ENCODE assay signal across 33 cellular contexts in the genomic region with DNA sequence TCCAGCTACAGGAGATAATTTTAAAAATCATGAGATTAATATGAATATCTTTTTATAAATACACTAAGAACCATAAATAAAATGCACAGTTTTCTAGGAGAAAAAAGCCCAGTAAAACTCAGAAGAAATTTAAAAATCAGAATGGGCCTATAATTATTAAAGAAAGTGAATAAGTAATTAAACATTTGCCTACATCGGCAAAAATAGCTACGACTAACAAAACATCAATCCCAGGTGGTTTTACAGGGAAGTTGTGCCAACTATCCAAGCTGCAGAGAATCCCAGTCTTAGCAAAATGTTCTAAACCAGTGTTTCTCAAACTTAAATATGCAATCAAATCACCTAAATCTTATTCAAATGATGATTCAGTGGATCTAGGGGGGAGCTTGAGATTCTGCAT.
DNase-seq lines count a peak whose midpoint lies in the region; ATAC-seq, FAIRE-seq and TF ChIP-seq lines count a peak whose summit lies in the region.
"Had no signal": no experiment of that assay in that cellular context is flagged by ENCODE, and none has a peak within 500 bp of the region (broad histone marks: within the 10 kb centered on the region; RNA-seq: fewer than 3 reads in every experiment).

No MANE protein-coding gene starts in this region.

- H4K8ac ChIP-seq in IMR-90 (ENCODE audit: low read depth in 2 of 2, low read length in 2 of 2) = no peak overlapping the region
- H4K8ac ChIP-seq in H1 (ENCODE audit: extremely low read depth, insufficient read depth, low read length) = no peak overlapping the region

- WGBS in HepG2 (ENCODE audit: low lambda C conversion rate) = 5% methylated on average over 2 of the region's 2 CpGs
- WGBS in right lobe of liver (ENCODE audit: insufficient coverage, low coverage, low lambda C conversion rate, missing lambda C conversion rate) = 62% methylated on average over 2 of the region's 2 CpGs
- WGBS in IMR-90 (ENCODE audit: extremely low coverage in 2 of 2, insufficient read length in 1 of 2), 2 experiments = no CpG with 5 or more reads among the region's 2 CpGs
- 96% methylated on average over 2 of the region's 2 CpGs; no CpG with 5 or more reads in 1 of the 2 experiments for WGBS in H1 (ENCODE audit: extremely low coverage in 1 of 2, insufficient coverage in 1 of 2, insufficient read length in 1 of 2, insufficient replicate concordance in 2 of 2, low coverage in 1 of 2, low lambda C conversion rate in 2 of 2, missing lambda C conversion rate in 1 of 2), 2 experiments

- ATAC-seq in HepG2 = no peak
- no peak for ATAC-seq in right lobe of liver
- ATAC-seq in IMR-90 (ENCODE audit: low read depth) = no peak
- no peak for ATAC-seq in activated CD4-positive, CD25-positive, alpha-beta regulatory T cell treated with anti-CD3 and anti-CD28 coated beads, Interleukin-2, amount 50 U/mL, for 24 hours
- ATAC-seq: A549; CD8-positive, alpha-beta T cell had no signal

- in situ Hi-C loops in HepG2 (cut with HindIII; ENCODE audit: extremely low pct_ligation_motif_present, low pct_unique_long_range_greater_than_20kb) (no loop called here), IMR-90 (cut with MboI; ENCODE audit: low sequenced_read_pairs) (no loop called here)

- H3K79me1 ChIP-seq in IMR-90 (ENCODE audit: low read depth in 1 of 2, low read length in 2 of 2) (no peaks in the 10 kb centered on the region), H1 (ENCODE audit: low read depth, low read length) (no peaks in the 10 kb centered on the region)

- no peaks in the 10 kb centered on the region for H3K9me1 ChIP-seq in IMR-90 (ENCODE audit: insufficient read depth, low read length)

- H4K20me1 ChIP-seq in HepG2 (ENCODE audit: insufficient read depth, low read length) (no peaks in the 10 kb centered on the region), IMR-90 (ENCODE audit: insufficient read depth, low read length) (no peaks in the 10 kb centered on the region), H1 (replicated peaks in 1 of 2; ENCODE audit: control insufficient read depth in 1 of 2, insufficient read depth in 2 of 2, low read length in 2 of 2) (no peaks in the 10 kb centered on the region)
- H4K20me1 ChIP-seq: BLaER1; BLaER1 treated with 17β-estradiol and CSF1 and Interleukin-3, amounts not matched to agents 10 nM and 100 nM had no signal

- H2BK20ac ChIP-seq in IMR-90 (ENCODE audit: low read depth, low read length) (no peak overlapping the region), H1 (ENCODE audit: low read length) (no peak overlapping the region)

- dilution Hi-C loops in IMR-90 (cut with HindIII; ENCODE audit: low sequenced_read_pairs, unreplicated experiment) = no loop called here

- no peak for TF ChIP-seq CTCF in HepG2 (CRISPR knock-in tag; IDR thresholded peaks at IDR 0.05)
- TF ChIP-seq CTCF in right lobe of liver (IDR thresholded peaks at IDR 0.05) = no peak
- TF ChIP-seq CTCF in IMR-90 (conservative IDR thresholded peaks at IDR 0.05; ENCODE audit: low read depth, low read length) = no peak
- TF ChIP-seq CTCF in H1 (IDR thresholded peaks at IDR 0.05; ENCODE audit: control extremely low read depth in 1 of 3, insufficient read depth in 1 of 3, low read depth in 1 of 3, low read length in 3 of 3) = no peak

- H3K4me1 ChIP-seq in HepG2 (ENCODE audit: insufficient read depth, low read length) = no peaks in the 10 kb centered on the region
- no peaks in the 10 kb centered on the region for H3K4me1 ChIP-seq in right lobe of liver
- H3K4me1 ChIP-seq in IMR-90 (ENCODE audit: control insufficient read depth, insufficient read depth, low read length) = no peaks in the 10 kb centered on the region
- H3K4me1 ChIP-seq in H1 (replicated peaks in 1 of 4; ENCODE audit: control insufficient read depth in 3 of 4, insufficient read depth in 4 of 4, low read length in 3 of 4) = no peaks in the 10 kb centered on the region
- H3K4me1 ChIP-seq: A549; BE2C; BLaER1; BLaER1 treated with 17β-estradiol and CSF1 and Interleukin-3, amounts not matched to agents 10 nM and 100 nM; Caco-2 had no signal

- H4K5ac ChIP-seq in IMR-90 (ENCODE audit: low read depth, low read length) (no peak overlapping the region), H1 (ENCODE audit: insufficient read length, low read depth, low read length) (no peak overlapping the region)

- H3K23me2 ChIP-seq in H1 (ENCODE audit: low read depth, low read length) = no peaks in the 10 kb centered on the region

- no peak overlapping the region for H2AK5ac ChIP-seq in IMR-90 (ENCODE audit: low read depth, low read length)
- no peak overlapping the region for H2AK5ac ChIP-seq in H1 (ENCODE audit: low read depth, low read length)

- H3K4me2 ChIP-seq in HepG2 (ENCODE audit: low read depth, low read length) = no peak overlapping the region
- H3K4me2 ChIP-seq in IMR-90 (ENCODE audit: low read depth, low read length) = no peak overlapping the region
- no peak overlapping the region for H3K4me2 ChIP-seq in H1 (ENCODE audit: insufficient read depth in 1 of 2, low read depth in 2 of 2, low read length in 2 of 2)
- H3K4me2 ChIP-seq: A549; BLaER1; BLaER1 treated with 17β-estradiol and CSF1 and Interleukin-3, amounts not matched to agents 10 nM and 100 nM had no signal

- no peaks in the 10 kb centered on the region for H3K9me3 ChIP-seq in HepG2 (ENCODE audit: low read length)
- no peaks in the 10 kb centered on the region for H3K9me3 ChIP-seq in right lobe of liver
- no peaks in the 10 kb centered on the region for H3K9me3 ChIP-seq in IMR-90 (ENCODE audit: control insufficient read depth, insufficient read depth, low read length)
- no peaks in the 10 kb centered on the region for H3K9me3 ChIP-seq in H1 (ENCODE audit: insufficient read depth in 2 of 2, low read depth in 1 of 2, low read length in 1 of 2)
- H3K9me3 ChIP-seq: A549; BE2C; BLaER1; BLaER1 treated with 17β-estradiol and CSF1 and Interleukin-3, amounts not matched to agents 10 nM and 100 nM; Caco-2 had no signal

- H3K4ac ChIP-seq in IMR-90 (ENCODE audit: low read depth, low read length) (no peak overlapping the region), H1 (replicated peaks; ENCODE audit: insufficient read length, low read depth, low read length) (no peak overlapping the region)

- TF ChIP-seq RAD21 in HepG2 (CRISPR knock-in tag; IDR thresholded peaks at IDR 0.05) = no peak
- no peak for TF ChIP-seq RAD21 in IMR-90 (IDR thresholded peaks at IDR 0.05; ENCODE audit: low read length)
- no peak for TF ChIP-seq RAD21 in H1 (IDR thresholded peaks at IDR 0.05 in 1 of 2, conservative IDR thresholded peaks at IDR 0.05 in 1 of 2; ENCODE audit: low read depth in 2 of 2, low read length in 2 of 2)

- no peak overlapping the region for H2BK15ac ChIP-seq in IMR-90 (ENCODE audit: low read depth, low read length)
- no peak overlapping the region for H2BK15ac ChIP-seq in H1 (ENCODE audit: low read length)

- BruUV-seq in HepG2 (replicated peaks; lab: Mats Ljungman, UMichigan) (no TSS peak), IMR-90 (replicated peaks; lab: Mats Ljungman, UMichigan) (no TSS peak)

- DNase-seq in HepG2 (ENCODE audit: low spot score) = no peak
- DNase-seq in right lobe of liver = no peak
- no peak for DNase-seq in IMR-90
- DNase-seq in H1 (ENCODE audit: low read depth in 1 of 2, low spot score in 2 of 2) = no peak
- no peak for DNase-seq in superior temporal gyrus (ENCODE audit: extremely low spot score)
- DNase-seq: 8988T; ACHN; AML-193; BE2C; C1 segment of cervical spinal cord; Calu3; CD4-positive, alpha-beta memory T cell; CD4-positive, alpha-beta T cell; CD4-positive, CD25-positive, alpha-beta regulatory T cell; CD8-positive, alpha-beta memory T cell; CD8-positive, alpha-beta T cell; COR-L47; DMS 273 treated with DMSO at 0.1 percent for 48 hours; DMS153; DMS53; DMS79; DMS79 treated with DMSO at 0.1 percent for 48 hours; DND-41; EL had no signal

- H2AFZ ChIP-seq in HepG2 (ENCODE audit: low read length) = no peak overlapping the region
- no peak overlapping the region for H2AFZ ChIP-seq in IMR-90 (replicated peaks; ENCODE audit: low read length, poor library complexity)
- H2AFZ ChIP-seq in H1 (ENCODE audit: low read length) = no peak overlapping the region

- H3K23ac ChIP-seq in IMR-90 (ENCODE audit: low read depth, low read length) (no peak overlapping the region), H1 (ENCODE audit: insufficient read length) (no peak overlapping the region)

- TF ChIP-seq EP300 in HepG2 (IDR thresholded peaks at IDR 0.05; ENCODE audit: low read depth in 2 of 2, low read length in 2 of 2) (no peak), HepG2 (CRISPR knock-in tag; IDR thresholded peaks at IDR 0.05; ENCODE audit: borderline replicate concordance) (no peak), H1 (IDR thresholded peaks at IDR 0.05; ENCODE audit: borderline replicate concordance in 1 of 2, low read depth in 2 of 2, low read length in 2 of 2) (no peak)

- H3K4me3 ChIP-seq in HepG2 (replicated peaks in 1 of 3; ENCODE audit: insufficient read depth in 1 of 3, low read depth in 2 of 3, low read length in 3 of 3) = no peak overlapping the region
- no peak overlapping the region for H3K4me3 ChIP-seq in right lobe of liver
- no peak overlapping the region for H3K4me3 ChIP-seq in IMR-90 (ENCODE audit: insufficient read depth, low read depth, low read length)
- no peak overlapping the region for H3K4me3 ChIP-seq in H1 (ENCODE audit: extremely low read depth in 1 of 4, insufficient read depth in 2 of 4, low read depth in 3 of 4, low read length in 4 of 4)
- H3K4me3 ChIP-seq: A549; BLaER1; BLaER1 treated with 17β-estradiol and CSF1 and Interleukin-3, amounts not matched to agents 10 nM and 100 nM had no signal

- H3K27ac ChIP-seq in HepG2 (ENCODE audit: extremely low read length, insufficient read depth, low read length) = no peak overlapping the region
- H3K27ac ChIP-seq in right lobe of liver = no peak overlapping the region
- no peak overlapping the region for H3K27ac ChIP-seq in IMR-90 (ENCODE audit: insufficient read depth, low read length)
- H3K27ac ChIP-seq in H1 (ENCODE audit: low read depth, low read length) = no peak overlapping the region
- H3K27ac ChIP-seq: 22Rv1; A549; BLaER1; BLaER1 treated with 17β-estradiol and CSF1 and Interleukin-3, amounts not matched to agents 10 nM and 100 nM; C4-2B had no signal

- H3K14ac ChIP-seq in IMR-90 (replicated peaks; ENCODE audit: low read depth, low read length) (no peak overlapping the region), H1 (ENCODE audit: insufficient read length) (no peak overlapping the region)

- no peaks in the 10 kb centered on the region for H3K79me2 ChIP-seq in HepG2 (ENCODE audit: insufficient read depth, low read length)
- H3K79me2 ChIP-seq in H1 (ENCODE audit: control insufficient read depth in 1 of 2, insufficient read depth in 2 of 2, low read length in 2 of 2) = no peaks in the 10 kb centered on the region

- FAIRE-seq in HepG2 (lab: Jason Lieb, UNC) (no peak), H1 (lab: Jason Lieb, UNC) (no peak)
- FAIRE-seq: A204.1, A549, D721Med had no signal

- intact Hi-C loops in HepG2 (cut with micrococcal nuclease; ENCODE audit: unreplicated experiment) = no loop called here
- intact Hi-C loops in right lobe of liver (cut with DNase I) = no loop called here
- intact Hi-C loops in IMR-90 (cut with micrococcal nuclease) = no loop called here

- POLR2A ChIA-PET in HepG2 (lab: Yijun Ruan, JAX) = no interaction called here
- POLR2A ChIA-PET in IMR-90 (lab: Charles Lee; ENCODE audit: unreplicated experiment) = no interaction called here
- POLR2A ChIA-PET in H1 (lab: Charles Lee; ENCODE audit: partially characterized antibody) = no interaction called here

- no peak overlapping the region for H2BK5ac ChIP-seq in IMR-90 (ENCODE audit: low read depth, low read length, poor library complexity, severe bottlenecking)
- no peak overlapping the region for H2BK5ac ChIP-seq in H1 (ENCODE audit: low read depth, low read length)

- no peak overlapping the region for H2BK12ac ChIP-seq in H1 (ENCODE audit: low read depth, low read length)

- CTCF ChIA-PET in HepG2 (lab: Yijun Ruan, JAX; ENCODE audit: low intra/inter-chr PET ratio, low total read pairs) (no interaction called here), IMR-90 (lab: Yijun Ruan, JAX) (no interaction called here), H1 (lab: Charles Lee; ENCODE audit: partially characterized antibody) (interaction anchor here (0.9 to 1.8 kb wide), 6 partner anchors 10 to 150 kb away, joined by 3 to 6 read pairs (median 5); no protein-coding TSS in a partner anchor)

- H3K9ac ChIP-seq in HepG2 (ENCODE audit: insufficient read depth, low read depth, low read length) (no peak overlapping the region), IMR-90 (ENCODE audit: low read depth, low read length) (no peak overlapping the region), H1 (replicated peaks in 1 of 4; ENCODE audit: extremely low read depth in 1 of 4, low read depth in 3 of 4, low read length in 3 of 4) (no peak overlapping the region)
- H3K9ac ChIP-seq: BLaER1; BLaER1 treated with 17β-estradiol and CSF1 and Interleukin-3, amounts not matched to agents 10 nM and 100 nM had no signal

- H3K18ac ChIP-seq in IMR-90 (ENCODE audit: low read depth, low read length) (no peak overlapping the region), H1 (ENCODE audit: extremely low read depth, low read length) (no peak overlapping the region)

- H4K91ac ChIP-seq in IMR-90 (ENCODE audit: insufficient read depth, low read depth, low read length) (no peak overlapping the region), H1 (replicated peaks; ENCODE audit: insufficient read length, low read length) (no peak overlapping the region)

- H3K27me3 ChIP-seq in HepG2 (ENCODE audit: control insufficient read depth in 1 of 2, insufficient read depth in 2 of 2, low read length in 2 of 2) = peaks cover 0 to 7% of the 10 kb centered on the region in 2 experiments; a peak in 1 of 5 replicates
- H3K27me3 ChIP-seq in right lobe of liver = no peaks in the 10 kb centered on the region
- H3K27me3 ChIP-seq in IMR-90 (ENCODE audit: control insufficient read depth, insufficient read depth, low read length) = no peaks in the 10 kb centered on the region; the same call in 1 of the 2 replicates
- no peaks in the 10 kb centered on the region for H3K27me3 ChIP-seq in H1 (replicated peaks in 1 of 4; ENCODE audit: control insufficient read depth in 3 of 4, extremely low read depth in 1 of 4, insufficient read depth in 3 of 4, low read length in 3 of 4)
- H3K27me3 ChIP-seq: BE2C; BLaER1; BLaER1 treated with 17β-estradiol and CSF1 and Interleukin-3, amounts not matched to agents 10 nM and 100 nM had no signal

- H2AK9ac ChIP-seq in IMR-90 (replicated peaks; ENCODE audit: low read depth, low read length, poor library complexity) = no peak overlapping the region

- TF ChIP-seq POLR2A in HepG2 (IDR thresholded peaks at IDR 0.05; ENCODE audit: insufficient read depth in 1 of 2, low read depth in 2 of 2, low read length in 2 of 2) = no peak
- no peak for TF ChIP-seq POLR2A in right lobe of liver (IDR thresholded peaks at IDR 0.05)
- no peak for TF ChIP-seq POLR2A in IMR-90 (IDR thresholded peaks at IDR 0.05; ENCODE audit: low read depth, low read length)
- TF ChIP-seq POLR2A in H1 (IDR thresholded peaks at IDR 0.05; ENCODE audit: control extremely low read depth in 1 of 2, low read depth in 2 of 2, low read length in 2 of 2) = no peak

- no peak overlapping the region for H2BK120ac ChIP-seq in IMR-90 (ENCODE audit: low read depth, low read length)
- no peak overlapping the region for H2BK120ac ChIP-seq in H1 (replicated peaks; ENCODE audit: low read depth, low read length)

- H3K56ac ChIP-seq in IMR-90 (ENCODE audit: extremely low read depth, insufficient read depth, low read length) (no peak overlapping the region), H1 (replicated peaks; ENCODE audit: insufficient read length, low read depth, low read length) (no peak overlapping the region)

- H3K36me3 ChIP-seq in HepG2 (replicated peaks in 1 of 2; ENCODE audit: control insufficient read depth in 1 of 2, insufficient read depth in 2 of 2, low read length in 2 of 2) (no peaks in the 10 kb centered on the region), right lobe of liver (no peaks in the 10 kb centered on the region), IMR-90 (ENCODE audit: control insufficient read depth, insufficient read depth, low read length) (no peaks in the 10 kb centered on the region), H1 (ENCODE audit: control insufficient read depth in 2 of 4, insufficient read depth in 4 of 4, low read length in 3 of 4) (no peaks in the 10 kb centered on the region)
- H3K36me3 ChIP-seq: BE2C; BLaER1; BLaER1 treated with 17β-estradiol and CSF1 and Interleukin-3, amounts not matched to agents 10 nM and 100 nM had no signal
